Comparison of ENCODE assay signal across 17 cellular contexts in genomic region chr2:69428981-69429380, GRCh38. TPM values are rescaled to one million over a fixed set of nuclear protein-coding genes. Genes with fewer than 3 reads are reported as not detected.
DNase-seq lines count a peak whose midpoint lies in the region; ATAC-seq and TF ChIP-seq lines count a peak whose summit lies in the region.
"Had no signal": no experiment of that assay in that cellular context is flagged by ENCODE, and none has a peak within 500 bp of the region (broad histone marks: within the 10 kb centered on the region; RNA-seq: fewer than 3 reads in every experiment).

No MANE protein-coding gene starts in this region.

- H3K9me3 Mint-ChIP-seq in stimulated activated naive CD8-positive, alpha-beta T cell treated with anti-CD3 and anti-CD28 coated beads, Interleukin-15, Interleukin-2, amounts not matched to agents 100 ng/mL and 50 ng/mL, for 24 hours: no peaks in the 10 kb centered on the region
- no peaks in the 10 kb centered on the region for H3K9me3 Mint-ChIP-seq in stimulated activated naive CD8-positive, alpha-beta T cell treated with anti-CD3 and anti-CD28 coated beads, Interleukin-15, amount 100 ng/mL, for 72 hours

- H3K27ac Mint-ChIP-seq in stimulated activated naive CD8-positive, alpha-beta T cell treated with anti-CD3 and anti-CD28 coated beads, Interleukin-15, Interleukin-2, amounts not matched to agents 100 ng/mL and 50 ng/mL, for 24 hours: peak overlapping the region; percentile 1
- no peak overlapping the region for H3K27ac Mint-ChIP-seq in stimulated activated naive CD8-positive, alpha-beta T cell treated with anti-CD3 and anti-CD28 coated beads, Interleukin-15, amount 100 ng/mL, for 72 hours

- peak overlapping the region in 5 of 12 donors; percentile 24 to 46 (median 44) for H3K27ac ChIP-seq in heart left ventricle
- H3K27ac ChIP-seq: SJSA1 had no signal

- H3K4me1 ChIP-seq in adipocyte (ENCODE audit: control insufficient read depth, insufficient read depth, low read length) (peaks cover 23% of the 10 kb centered on the region), heart left ventricle (peaks cover 0 to 25% (median 0%) of the 10 kb centered on the region in 12 donors)
- H3K4me1 ChIP-seq: SJSA1 had no signal

- peaks cover 13% of the 10 kb centered on the region for H3K36me3 Mint-ChIP-seq in stimulated activated naive CD8-positive, alpha-beta T cell treated with anti-CD3 and anti-CD28 coated beads, Interleukin-15, Interleukin-2, amounts not matched to agents 100 ng/mL and 50 ng/mL, for 24 hours (ENCODE audit: low read depth)

- H3K36me3 ChIP-seq in adipocyte (ENCODE audit: control insufficient read depth, insufficient read depth, low read length, severe bottlenecking) (peaks cover 47% of the 10 kb centered on the region), heart left ventricle (peaks cover 0 to 76% (median 64%) of the 10 kb centered on the region in 9 donors)

- TF ChIP-seq POLR2A in heart left ventricle (IDR thresholded peaks at IDR 0.05): no peak

- H3K4me3 ChIP-seq in adipocyte (ENCODE audit: low read length) (no peak overlapping the region), heart left ventricle (no peak overlapping the region)
- H3K4me3 ChIP-seq: SJSA1 had no signal

- ATAC-seq in stimulated activated naive CD8-positive, alpha-beta T cell treated with anti-CD3 and anti-CD28 coated beads, Interleukin-15, amount 100 ng/mL, for 72 hours: no peak
- ATAC-seq in GM18861 (IDR thresholded peaks at IDR 0.05; ENCODE audit: unreplicated experiment) (no peak), HG03442 (IDR thresholded peaks at IDR 0.05; ENCODE audit: unreplicated experiment) (no peak), heart left ventricle (no peak)

- H3K27me3 ChIP-seq in adipocyte (replicated peaks; ENCODE audit: control insufficient read depth, insufficient read depth, low read length) (no peaks in the 10 kb centered on the region), heart left ventricle (no peaks in the 10 kb centered on the region)
- H3K27me3 ChIP-seq: SJSA1 had no signal

- intact Hi-C loops in heart left ventricle (cut with DNase I): no loop called here

- H3K27me3 Mint-ChIP-seq in stimulated activated naive CD8-positive, alpha-beta T cell treated with anti-CD3 and anti-CD28 coated beads, Interleukin-15, Interleukin-2, amounts not matched to agents 100 ng/mL and 50 ng/mL, for 24 hours: no peaks in the 10 kb centered on the region
- H3K27me3 Mint-ChIP-seq in stimulated activated naive CD8-positive, alpha-beta T cell treated with anti-CD3 and anti-CD28 coated beads, Interleukin-15, amount 100 ng/mL, for 72 hours: no peaks in the 10 kb centered on the region

- H3K4me1 Mint-ChIP-seq in stimulated activated naive CD8-positive, alpha-beta T cell treated with anti-CD3 and anti-CD28 coated beads, Interleukin-15, Interleukin-2, amounts not matched to agents 100 ng/mL and 50 ng/mL, for 24 hours (ENCODE audit: low read depth): peaks cover 3% of the 10 kb centered on the region
- H3K4me1 Mint-ChIP-seq in stimulated activated naive CD8-positive, alpha-beta T cell treated with anti-CD3 and anti-CD28 coated beads, Interleukin-15, amount 100 ng/mL, for 72 hours: no peaks in the 10 kb centered on the region

- TF ChIP-seq CTCF in heart left ventricle (IDR thresholded peaks at IDR 0.05): no peak

- peak overlapping the region; percentile 70 for H3K9ac ChIP-seq in adipocyte (ENCODE audit: low read length)

- WGBS in heart left ventricle, 4 donors: 89 to 94% (median 93%) methylated on average over 2 of the region's 2 CpGs

- no peaks in the 10 kb centered on the region for H3K9me3 ChIP-seq in adipocyte (ENCODE audit: control insufficient read depth, low read length)
- no peaks in the 10 kb centered on the region for H3K9me3 ChIP-seq in heart left ventricle
- H3K9me3 ChIP-seq: SJSA1 had no signal

- DNase-seq in stimulated activated naive CD8-positive, alpha-beta T cell treated with anti-CD3 and anti-CD28 coated beads, Interleukin-15, amount 100 ng/mL, for 72 hours: no peak
- DNase-seq in adipocyte (ENCODE audit: low read depth): no peak
- DNase-seq in kidney tubule cell (ENCODE audit: low spot score): peak; percentile 15
- no peak for DNase-seq in Ammon's horn (ENCODE audit: low spot score)
- no peak for DNase-seq in heart left ventricle
- DNase-seq: C1 segment of cervical spinal cord, DMS79, MM.1S, NCI-H1092, NCI-H1436 treated with DMSO at 0.1 percent for 48 hours, NCI-H2029 treated with DMSO at 0.1 percent for 48 hours, NCI-H2171, NCI-H526 had no signal

- no peak overlapping the region for H3K4me3 Mint-ChIP-seq in stimulated activated naive CD8-positive, alpha-beta T cell treated with anti-CD3 and anti-CD28 coated beads, Interleukin-15, Interleukin-2, amounts not matched to agents 100 ng/mL and 50 ng/mL, for 24 hours
- H3K4me3 Mint-ChIP-seq in stimulated activated naive CD8-positive, alpha-beta T cell treated with anti-CD3 and anti-CD28 coated beads, Interleukin-15, amount 100 ng/mL, for 72 hours: no peak overlapping the region

RNA-seq across cellular contexts. Expression of gene NFU1, which starts 8.3 kb away (rescaled TPM):
- total RNA-seq in heart left ventricle: 100 to 1,000 TPM in 6 of 9 donors, 10 to 100 TPM in 3; 76.6 to 144 (median 110) TPM
- polyA plus RNA-seq in heart left ventricle: 100 to 1,000 TPM in 1 of 2 donors, 10 to 100 TPM in 1; 61.5 to 156 TPM

RNA-seq across cellular contexts. Expression of gene GFPT1, which starts 42.0 kb away (rescaled TPM):
- 10 to 100 TPM; 22.6 to 87.9 (median 46.9) TPM for total RNA-seq in heart left ventricle
- 10 to 100 TPM in 1 of 2 donors, 1 to 10 TPM in 1; 5.7 to 28.5 TPM for polyA plus RNA-seq in heart left ventricle
